24 cellular contexts compared by ENCODE assay signal in the genomic region with DNA sequence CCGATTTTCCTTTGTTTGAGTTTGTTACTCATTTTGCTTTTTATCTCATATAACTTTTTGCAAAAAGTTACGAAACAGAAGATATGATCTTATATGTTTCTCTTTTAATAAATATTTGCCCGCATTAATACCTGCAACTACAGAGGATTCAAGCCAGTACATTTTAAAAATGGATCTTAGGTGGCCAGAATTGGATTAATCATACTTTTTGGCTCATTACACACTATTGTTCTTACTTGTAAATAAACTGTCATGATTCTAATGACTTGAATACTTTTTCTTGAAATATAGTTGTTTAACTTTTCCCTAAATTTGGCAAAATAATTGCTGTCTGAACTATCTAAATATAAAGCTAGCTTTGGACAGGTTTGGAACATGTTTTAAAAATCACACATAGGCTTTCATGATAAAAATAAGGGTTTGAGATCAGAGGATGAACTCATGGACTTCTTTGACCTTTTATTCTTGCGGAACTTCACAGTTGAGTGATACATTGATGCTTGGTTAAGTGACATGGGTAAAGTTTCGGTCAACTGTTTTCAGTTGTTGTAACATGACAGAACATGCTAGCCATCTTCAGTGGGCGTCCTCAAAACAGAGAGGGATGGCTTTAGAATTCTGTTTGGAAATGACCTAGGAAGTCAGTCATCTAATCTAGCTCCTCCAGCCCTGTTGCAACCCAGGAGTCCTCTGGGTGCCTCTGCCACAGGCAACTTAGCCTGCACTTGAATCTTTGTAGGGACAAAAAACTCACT. TPM values are rescaled to one million over a fixed set of nuclear protein-coding genes. Genes with fewer than 3 reads are reported as not detected.
"Had no signal": no experiment of that assay in that cellular context is flagged by ENCODE, and none has a peak within 500 bp of the region (broad histone marks: within the 10 kb centered on the region; RNA-seq: fewer than 3 reads in every experiment).

No MANE protein-coding gene starts in this region.

- H3K9me3 ChIP-seq: colonic mucosa, thoracic aorta, uterus had no signal

- H3K27ac ChIP-seq: colonic mucosa, heart right ventricle, left lung, neural progenitor cell, parathyroid adenoma, right lobe of liver, thoracic aorta, tibial nerve, upper lobe of right lung, uterus had no signal

- ATAC-seq: esophagus mucosa; heart right ventricle; left cardiac atrium; left lung; naive thymus-derived CD4-positive, alpha-beta T cell; right lobe of liver; stimulated activated naive B cell treated with anti-CD40 and anti-IgM and Interleukin-4, amounts not matched to agents 10 μg/mL and 1 μg/mL and 100 μg/mL, for 72 hours; upper lobe of right lung had no signal

- FAIRE-seq: islet of Langerhans, small intestine had no signal

- DNase-seq: colonic mucosa; effector memory CD4-positive, alpha-beta T cell; foreskin melanocyte; glutamatergic neuron; heart right ventricle; hippocampal formation; left cardiac atrium; left lung; mesendoderm; midbrain; naive thymus-derived CD4-positive, alpha-beta T cell; right lobe of liver; small intestine; stimulated activated CD4-positive, alpha-beta T cell treated with anti-CD3 and anti-CD28 coated beads, Interleukin-15, amount 100 ng/mL, for 24 hours; stimulated activated CD4-positive, alpha-beta T cell treated with anti-CD3 and anti-CD28 coated beads, Interleukin-2, amount 100 ng/mL, for 48 hours; stimulated activated naive B cell treated with anti-CD40 and anti-IgM and Interleukin-4, amounts not matched to agents 10 μg/mL and 1 μg/mL and 100 μg/mL, for 72 hours; upper lobe of right lung; uterus had no signal

- H3K4me2 ChIP-seq: neural progenitor cell had no signal

- H3K4me3 ChIP-seq: colonic mucosa, heart right ventricle, left lung, neural progenitor cell, right lobe of liver, thoracic aorta, tibial nerve, upper lobe of right lung, uterus had no signal

- H3K36me3 ChIP-seq: colonic mucosa, heart right ventricle, left lung, neural progenitor cell, right lobe of liver, thoracic aorta, tibial nerve, upper lobe of right lung, uterus had no signal

- H3K4me1 ChIP-seq: colonic mucosa, left lung, neural progenitor cell, parathyroid adenoma, right lobe of liver, tibial nerve, upper lobe of right lung, uterus had no signal

- H3K27me3 ChIP-seq: colonic mucosa, heart right ventricle, left lung, neural progenitor cell, right lobe of liver, tibial nerve, upper lobe of right lung, uterus had no signal

RNA-seq across cellular contexts. Expression of a gene that starts 44.5 kb away (rescaled TPM):
- polyA plus RNA-seq: naive thymus-derived CD4-positive, alpha-beta T cell had no signal
